In genomic region chr10:69629897-69630650, GRCh38 we compare ENCODE assay signal across 8 cellular contexts. TPM values are rescaled to one million over a fixed set of nuclear protein-coding genes. Genes with fewer than 3 reads are reported as not detected.
DNase-seq lines count a peak whose midpoint lies in the region; ATAC-seq, FAIRE-seq and TF ChIP-seq lines count a peak whose summit lies in the region.

FAM241B (plus strand) TSS chr10:69630247; CDS start chr10:69631744, 1,497 bp downstream.

- H3K9ac ChIP-seq in GM12878 (ENCODE audit: control insufficient read depth, insufficient read depth, low read length), result no peak within 1 kb of the TSS

- H3K27ac ChIP-seq in GM12878 (ENCODE audit: control insufficient read depth, insufficient read depth), result no peak within 1 kb of the TSS

- peak; percentile 54 to 82 (median 60) for TF ChIP-seq CTCF in GM12878 (IDR thresholded peaks at IDR 0.05 in 2 of 3, conservative IDR thresholded peaks at IDR 0.05 in 1 of 3; ENCODE audit: control insufficient read depth in 2 of 3, extremely low read depth in 1 of 3, insufficient read depth in 1 of 3, low read depth in 3 of 3, low read length in 3 of 3)

- no peaks in the 10 kb centered on the region for H4K20me1 ChIP-seq in GM12878 (ENCODE audit: control insufficient read depth, insufficient read depth)

- FAIRE-seq in GM12878 (lab: Jason Lieb, UNC), result no peak

- no peaks in the 10 kb centered on the region; a peak in 1 of 4 replicates for H3K27me3 ChIP-seq in GM12878 (replicated peaks in 1 of 2; ENCODE audit: control insufficient read depth in 2 of 2, insufficient read depth in 2 of 2, low read length in 1 of 2)

- SMC1A ChIA-PET in GM12878 (lab: Charles Lee; ENCODE audit: uncharacterized antibody, unreplicated experiment), result interaction anchor here (1.3 kb wide), 1 partner anchor 7 kb away, joined by 3 read pairs; no protein-coding TSS in a partner anchor

- H3K4me1 ChIP-seq in GM12878 (ENCODE audit: control insufficient read depth, insufficient read depth, low read length), result no peaks in the 10 kb centered on the region

- H3K79me2 ChIP-seq in GM12878 (ENCODE audit: control insufficient read depth, insufficient read depth, low read length), result no peaks in the 10 kb centered on the region

- intact Hi-C loops in GM12878 (cut with micrococcal nuclease; ENCODE audit: unreplicated experiment), result no loop called here

- TF ChIP-seq POLR2A in GM12878 (IDR thresholded peaks at IDR 0.05; ENCODE audit: low read depth, low read length), result peak; percentile 44; the same call in 1 of the 2 replicates

- 0 out of 2 replicates have a peak, but pooled peaks have one; percentile 25 for TF ChIP-seq RAD21 in GM12878 (IDR thresholded peaks at IDR 0.05; ENCODE audit: insufficient read depth, low read depth, low read length)

- peak within 1 kb of the TSS; percentile 64 for H3K4me2 ChIP-seq in GM12878 (ENCODE audit: control insufficient read depth, insufficient read depth)

- DNase-seq in ELF-1 (ENCODE audit: low read depth, low spot score) (peak; percentile 73), HuH-7.5 (ENCODE audit: low spot score) (peak; percentile 80), T-helper 22 cell (ENCODE audit: low read depth) (peak; percentile 62), GM12878 (ENCODE audit: low read depth, low spot score) (no peak), iPS-NIHi7 (ENCODE audit: extremely low spot score) (peak; percentile 95), SKM-1 (lab: John Stamatoyannopoulos, UW; ENCODE audit: unreplicated experiment) (no peak)
- peak; percentile 72 for DNase-seq in stimulated activated CD4-positive, alpha-beta T cell treated with anti-CD3 and anti-CD28 coated beads, Interleukin-12 subunit alpha, Interleukin-12 subunit beta, amount 100 ng/mL, for 4 hours
- DNase-seq in NK-92 treated with Interleukin-12 subunit alpha and Interleukin-12 subunit beta, amount 100 ng/mL, for 24 hours (lab: John Stamatoyannopoulos, UW), result no peak

- POLR2A ChIA-PET in GM12878 (lab: Charles Lee), result no interaction called here

- WGBS in GM12878 (ENCODE audit: insufficient coverage, insufficient replicate concordance, low lambda C conversion rate, missing lambda C conversion rate), result 20% methylated on average over 61 of the region's 72 CpGs

- no TSS peak for BruUV-seq in GM12878 (replicated peaks; lab: Mats Ljungman, UMichigan)

- in situ Hi-C loops in GM12878 (cut with MboI), result loop anchor here (10.0 kb wide), 2 partner anchors 215 to 375 kb away; partner anchors contain the start of gene TACR2

- H3K36me3 ChIP-seq in GM12878 (ENCODE audit: control insufficient read depth in 2 of 2, insufficient read depth in 2 of 2, low read length in 1 of 2), result no peaks in the 10 kb centered on the region

- no peak for TF ChIP-seq EP300 in GM12878 (IDR thresholded peaks at IDR 0.05; ENCODE audit: borderline replicate concordance in 1 of 2, control insufficient read depth in 1 of 2, low read depth in 2 of 2, low read length in 2 of 2)

- no peaks in the 10 kb centered on the region; the same call in 2 of the 3 replicates for H3K9me3 ChIP-seq in GM12878 (replicated peaks; ENCODE audit: control insufficient read depth, insufficient read depth, low read length)

- H2AFZ ChIP-seq in GM12878 (ENCODE audit: control insufficient read depth, low read depth, low read length), result peak within 1 kb of the TSS; percentile 47; the same call in 1 of the 2 replicates

- RAD21 ChIA-PET in GM12878 (lab: Charles Lee; ENCODE audit: unreplicated experiment), result no interaction called here

- peak within 1 kb of the TSS; percentile 16; the same call in 1 of the 2 replicates for H3K4me3 ChIP-seq in GM12878

- CTCF ChIA-PET in GM12878 (lab: Yijun Ruan, JAX), result interaction anchor here (0.7 to 1.2 kb wide), 4 partner anchors 15 to 325 kb away, joined by 3 to 9 read pairs (median 3); no protein-coding TSS in a partner anchor

- peak; percentile 79 for ATAC-seq in GM12878

TF ChIP-seq in GM12878, 131 proteins besides CTCF, POLR2A, EP300 and RAD21 (continues in another document):
- TF ChIP-seq ESRRA (IDR thresholded peaks at IDR 0.05; ENCODE audit: low read length) (no peak), BRCA1 (IDR thresholded peaks at IDR 0.05; ENCODE audit: low read depth, low read length) (no peak), BHLHE40 (IDR thresholded peaks at IDR 0.05; ENCODE audit: borderline replicate concordance in 1 of 2, low read depth in 2 of 2, low read length in 1 of 2) (peak in 1 of 2 experiments; percentile 11; a peak in 1 of 4 replicates), YY1 (IDR thresholded peaks at IDR 0.05; ENCODE audit: low read depth, low read length) (peak; percentile 40; the same call in 1 of the 2 replicates), EZH2 (IDR thresholded peaks at IDR 0.05; ENCODE audit: borderline replicate concordance, control insufficient read depth, low read depth, low read length) (no peak), RFX5 (IDR thresholded peaks at IDR 0.05; ENCODE audit: low read depth, low read length) (no peak), YBX1 (IDR thresholded peaks at IDR 0.05) (no peak), NFIC (IDR thresholded peaks at IDR 0.05; ENCODE audit: low read depth, low read length) (no peak), EGR1 (IDR thresholded peaks at IDR 0.05; ENCODE audit: borderline replicate concordance in 1 of 2, low read depth in 2 of 2, low read length in 2 of 2) (no peak), ZNF592 (IDR thresholded peaks at IDR 0.05) (no peak), FOXM1 (IDR thresholded peaks at IDR 0.05; ENCODE audit: low read depth, low read length) (no peak), GABPA (IDR thresholded peaks at IDR 0.05; ENCODE audit: low read depth) (no peak), CHD1 (IDR thresholded peaks at IDR 0.05; ENCODE audit: low read depth, low read length) (no peak), SMARCA5 (IDR thresholded peaks at IDR 0.05) (no peak), USF2 (IDR thresholded peaks at IDR 0.05; ENCODE audit: borderline replicate concordance, low read depth, low read length) (no peak), CEBPB (IDR thresholded peaks at IDR 0.05; ENCODE audit: borderline replicate concordance in 1 of 2, low read depth in 2 of 2, low read length in 2 of 2) (no peak), RB1 (IDR thresholded peaks at IDR 0.05; ENCODE audit: borderline replicate concordance) (no peak), HDAC2 (IDR thresholded peaks at IDR 0.05) (no peak), ZNF207 (IDR thresholded peaks at IDR 0.05; ENCODE audit: borderline replicate concordance) (no peak)

RNA-seq across cellular contexts. Expression of gene FAM241B, which starts in this region (rescaled TPM):
- total RNA-seq in GM12878 (2013; cell fraction: nucleolus; rRNA removed), result not detected in 2 replicates
- 0.11 TPM in 1 of 2 replicates, not detected in the other for total RNA-seq in GM12878 (2014; rRNA removed)
- total RNA-seq in GM12878 (2014; rRNA removed; fragmentation: Illumina TruSeq; extraction: Trizol), result 0.13 TPM in 1 of 2 replicates, not detected in the other
- total RNA-seq in GM12878 (2021), result 0.37 and 0.62 TPM in 2 replicates
- polyA plus RNA-seq in GM12878 (2011; ENCODE audit: low read depth), result 0.88 TPM
- polyA plus RNA-seq in GM12878 (2011; rRNA removed), result 0.72 and 0.99 TPM in 2 replicates
- polyA plus RNA-seq in GM12878 (2011; cell fraction: cytosol; rRNA removed), result 0.84 and 0.99 TPM in 2 replicates
- polyA plus RNA-seq in GM12878 (2011; cell fraction: nucleus; rRNA removed), result 0.87 and 0.98 TPM in 2 replicates
- polyA plus RNA-seq in GM12878 (2012), result 1.00 and 1.7 TPM in 2 replicates
- 0.15 TPM in 1 of 2 replicates, not detected in the other for polyA plus RNA-seq in GM12878 (2014; fragmentation: Illumina TruSeq; extraction: Trizol)
- under 1 TPM; 0.09 to 0.18 TPM for polyA plus RNA-seq in GM12878 (2014; fragmentation: Nextera tagmentation; extraction: Ambion mirVana)
- 0.31 and 0.43 TPM in 2 replicates for polyA plus RNA-seq in GM12878 (2014; rRNA removed)
- polyA plus RNA-seq in GM12878 (2016; fragmentation: Nextera tagmentation; extraction: Ambion mirVana), result under 1 TPM; 0.30 to 0.31 TPM
- polyA minus RNA-seq in GM12878 (2011; rRNA and poly(A)+ RNA removed), result 0.59 and 0.77 TPM in 2 replicates
- 1.0 TPM in 1 of 2 replicates, not detected in the other for polyA minus RNA-seq in GM12878 (2011; cell fraction: cytosol; rRNA and poly(A)+ RNA removed)
- 0.86 TPM in 1 of 2 replicates, not detected in the other for polyA minus RNA-seq in GM12878 (2011; cell fraction: nucleus; rRNA and poly(A)+ RNA removed)

Comparison
In these comparisons a context has a peak if more than half of its experiments do, and no peak if none do; other contexts are left out.
1. DNase-seq: peak in ELF-1 (single experiment), HuH-7.5 (single experiment), T-helper 22 cell (single experiment), iPS-NIHi7 (single experiment) and stimulated activated CD4-positive, alpha-beta T cell treated with anti-CD3 and anti-CD28 coated beads, Interleukin-12 subunit alpha, Interleukin-12 subunit beta, amount 100 ng/mL, for 4 hours (single experiment); none in GM12878 (single experiment), NK-92 treated with Interleukin-12 subunit alpha and Interleukin-12 subunit beta, amount 100 ng/mL, for 24 hours (single experiment) and SKM-1 (single experiment).